ENCODE assay signal across 1 cellular context in the genomic region with DNA sequence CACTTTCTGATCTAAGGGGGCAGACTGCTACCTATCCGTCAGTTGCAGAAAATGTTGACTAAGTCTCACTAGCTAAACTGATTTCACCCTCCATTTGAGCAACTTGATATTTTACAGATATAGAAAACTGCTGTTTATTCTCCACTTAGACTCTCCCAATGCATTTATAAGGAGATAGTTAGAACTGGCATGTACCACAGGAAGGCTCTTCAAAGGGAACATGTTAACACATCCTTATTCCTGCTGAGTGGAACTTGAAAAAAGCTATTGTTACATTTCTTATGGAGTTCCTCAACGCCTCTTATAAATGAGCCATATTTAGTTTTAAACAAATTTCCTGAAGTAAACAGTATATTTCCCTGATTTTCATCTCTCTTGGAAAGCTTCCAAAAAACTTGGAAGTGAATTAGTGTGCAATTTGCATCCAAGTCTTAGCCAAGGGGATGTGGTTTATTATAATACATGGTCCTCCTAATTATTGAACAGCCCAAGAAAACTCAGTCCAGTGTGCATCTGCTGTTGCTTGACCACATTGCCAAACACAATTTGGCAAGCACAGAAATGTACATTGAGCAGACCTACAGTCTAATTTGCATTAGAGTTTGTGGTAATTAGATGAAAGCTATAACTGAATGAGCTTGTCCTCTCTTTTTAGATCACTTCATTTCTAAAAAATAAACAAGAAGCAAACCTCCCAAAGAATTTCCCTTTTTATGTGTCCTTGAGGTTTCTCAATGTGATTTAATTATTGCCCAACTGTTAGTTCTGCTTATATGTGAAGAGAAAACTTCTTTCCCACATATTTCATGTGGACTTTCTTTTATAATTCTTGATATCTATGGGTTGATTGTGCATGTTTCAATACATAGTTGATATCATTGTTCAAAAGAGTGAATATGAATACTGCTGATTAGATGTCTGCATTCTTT.
TF ChIP-seq lines count a peak whose summit lies in the region.

No MANE protein-coding gene starts in this region.

TF ChIP-seq in endothelial cell of umbilical vein, 7 proteins besides CTCF, POLR2A, EP300 and RAD21:
- TF ChIP-seq, protein P1, sequence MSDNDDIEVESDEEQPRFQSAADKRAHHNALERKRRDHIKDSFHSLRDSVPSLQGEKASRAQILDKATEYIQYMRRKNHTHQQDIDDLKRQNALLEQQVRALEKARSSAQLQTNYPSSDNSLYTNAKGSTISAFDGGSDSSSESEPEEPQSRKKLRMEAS (IDR thresholded peaks at IDR 0.05; ENCODE audit: insufficient read depth, insufficient read length), result no peak
- peak; percentile 28 for TF ChIP-seq GATA2 (IDR thresholded peaks at IDR 0.05; ENCODE audit: insufficient read depth, insufficient read length, low read depth, low read length)
